ENCODE assay signal across 3 cellular contexts in genomic region chr3:101141135-101141534, GRCh38.
A peak's percentile ranks its signal among the peaks of the same experiment; 100 is the strongest.
TF ChIP-seq lines count a peak whose summit lies in the region.

No MANE protein-coding gene starts in this region.

TF ChIP-seq in SK-N-SH, 30 proteins besides CTCF, POLR2A, EP300 and RAD21 (continued from another document):
- no peak for TF ChIP-seq PBX3 (IDR thresholded peaks at IDR 0.05)
- TF ChIP-seq, protein P1, sequence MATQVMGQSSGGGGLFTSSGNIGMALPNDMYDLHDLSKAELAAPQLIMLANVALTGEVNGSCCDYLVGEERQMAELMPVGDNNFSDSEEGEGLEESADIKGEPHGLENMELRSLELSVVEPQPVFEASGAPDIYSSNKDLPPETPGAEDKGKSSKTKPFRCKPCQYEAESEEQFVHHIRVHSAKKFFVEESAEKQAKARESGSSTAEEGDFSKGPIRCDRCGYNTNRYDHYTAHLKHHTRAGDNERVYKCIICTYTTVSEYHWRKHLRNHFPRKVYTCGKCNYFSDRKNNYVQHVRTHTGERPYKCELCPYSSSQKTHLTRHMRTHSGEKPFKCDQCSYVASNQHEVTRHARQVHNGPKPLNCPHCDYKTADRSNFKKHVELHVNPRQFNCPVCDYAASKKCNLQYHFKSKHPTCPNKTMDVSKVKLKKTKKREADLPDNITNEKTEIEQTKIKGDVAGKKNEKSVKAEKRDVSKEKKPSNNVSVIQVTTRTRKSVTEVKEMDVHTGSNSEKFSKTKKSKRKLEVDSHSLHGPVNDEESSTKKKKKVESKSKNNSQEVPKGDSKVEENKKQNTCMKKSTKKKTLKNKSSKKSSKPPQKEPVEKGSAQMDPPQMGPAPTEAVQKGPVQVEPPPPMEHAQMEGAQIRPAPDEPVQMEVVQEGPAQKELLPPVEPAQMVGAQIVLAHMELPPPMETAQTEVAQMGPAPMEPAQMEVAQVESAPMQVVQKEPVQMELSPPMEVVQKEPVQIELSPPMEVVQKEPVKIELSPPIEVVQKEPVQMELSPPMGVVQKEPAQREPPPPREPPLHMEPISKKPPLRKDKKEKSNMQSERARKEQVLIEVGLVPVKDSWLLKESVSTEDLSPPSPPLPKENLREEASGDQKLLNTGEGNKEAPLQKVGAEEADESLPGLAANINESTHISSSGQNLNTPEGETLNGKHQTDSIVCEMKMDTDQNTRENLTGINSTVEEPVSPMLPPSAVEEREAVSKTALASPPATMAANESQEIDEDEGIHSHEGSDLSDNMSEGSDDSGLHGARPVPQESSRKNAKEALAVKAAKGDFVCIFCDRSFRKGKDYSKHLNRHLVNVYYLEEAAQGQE (IDR thresholded peaks at IDR 0.05; ENCODE audit: low read depth, low read length), result no peak
- TF ChIP-seq POLR2AphosphoS5 (IDR thresholded peaks at IDR 0.05; ENCODE audit: low read depth, low read length), result no peak
TF ChIP-seq in SK-N-SH: peak in this region for 0.

TF ChIP-seq in K562, 482 proteins besides CTCF, POLR2A, EP300 and RAD21 (continued from another document and continues in another):
- TF ChIP-seq, protein P2, sequence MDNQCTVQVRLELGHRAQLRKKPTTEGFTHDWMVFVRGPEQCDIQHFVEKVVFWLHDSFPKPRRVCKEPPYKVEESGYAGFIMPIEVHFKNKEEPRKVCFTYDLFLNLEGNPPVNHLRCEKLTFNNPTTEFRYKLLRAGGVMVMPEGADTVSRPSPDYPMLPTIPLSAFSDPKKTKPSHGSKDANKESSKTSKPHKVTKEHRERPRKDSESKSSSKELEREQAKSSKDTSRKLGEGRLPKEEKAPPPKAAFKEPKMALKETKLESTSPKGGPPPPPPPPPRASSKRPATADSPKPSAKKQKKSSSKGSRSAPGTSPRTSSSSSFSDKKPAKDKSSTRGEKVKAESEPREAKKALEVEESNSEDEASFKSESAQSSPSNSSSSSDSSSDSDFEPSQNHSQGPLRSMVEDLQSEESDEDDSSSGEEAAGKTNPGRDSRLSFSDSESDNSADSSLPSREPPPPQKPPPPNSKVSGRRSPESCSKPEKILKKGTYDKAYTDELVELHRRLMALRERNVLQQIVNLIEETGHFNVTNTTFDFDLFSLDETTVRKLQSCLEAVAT (IDR thresholded peaks at IDR 0.05), result no peak
- TF ChIP-seq TGIF2 (CRISPR knock-in tag; IDR thresholded peaks at IDR 0.05) (no peak), ILF3 (IDR thresholded peaks at IDR 0.05; ENCODE audit: borderline replicate concordance) (no peak), ZNF780A (CRISPR knock-in tag; IDR thresholded peaks at IDR 0.05) (no peak), E2F3 (CRISPR knock-in tag; IDR thresholded peaks at IDR 0.05) (no peak), ZEB2 (IDR thresholded peaks at IDR 0.05) (no peak), ZNF224 (CRISPR knock-in tag; IDR thresholded peaks at IDR 0.05) (no peak), PTRF (tag; IDR thresholded peaks at IDR 0.05) (no peak), TFAM (CRISPR knock-in tag; conservative IDR thresholded peaks at IDR 0.05) (no peak), ZNF318 (IDR thresholded peaks at IDR 0.05; ENCODE audit: borderline replicate concordance in 1 of 2, low read depth in 1 of 2) (no peak), ZFX (CRISPR knock-in tag; IDR thresholded peaks at IDR 0.05) (no peak)
- TF ChIP-seq, protein P3, sequence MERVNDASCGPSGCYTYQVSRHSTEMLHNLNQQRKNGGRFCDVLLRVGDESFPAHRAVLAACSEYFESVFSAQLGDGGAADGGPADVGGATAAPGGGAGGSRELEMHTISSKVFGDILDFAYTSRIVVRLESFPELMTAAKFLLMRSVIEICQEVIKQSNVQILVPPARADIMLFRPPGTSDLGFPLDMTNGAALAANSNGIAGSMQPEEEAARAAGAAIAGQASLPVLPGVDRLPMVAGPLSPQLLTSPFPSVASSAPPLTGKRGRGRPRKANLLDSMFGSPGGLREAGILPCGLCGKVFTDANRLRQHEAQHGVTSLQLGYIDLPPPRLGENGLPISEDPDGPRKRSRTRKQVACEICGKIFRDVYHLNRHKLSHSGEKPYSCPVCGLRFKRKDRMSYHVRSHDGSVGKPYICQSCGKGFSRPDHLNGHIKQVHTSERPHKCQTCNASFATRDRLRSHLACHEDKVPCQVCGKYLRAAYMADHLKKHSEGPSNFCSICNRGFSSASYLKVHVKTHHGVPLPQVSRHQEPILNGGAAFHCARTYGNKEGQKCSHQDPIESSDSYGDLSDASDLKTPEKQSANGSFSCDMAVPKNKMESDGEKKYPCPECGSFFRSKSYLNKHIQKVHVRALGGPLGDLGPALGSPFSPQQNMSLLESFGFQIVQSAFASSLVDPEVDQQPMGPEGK (CRISPR knock-in tag; IDR thresholded peaks at IDR 0.05; ENCODE audit: borderline replicate concordance), result no peak

TF ChIP-seq in endothelial cell of umbilical vein, 7 proteins besides CTCF, POLR2A, EP300 and RAD21 (continued from another document):
- TF ChIP-seq, protein P4, sequence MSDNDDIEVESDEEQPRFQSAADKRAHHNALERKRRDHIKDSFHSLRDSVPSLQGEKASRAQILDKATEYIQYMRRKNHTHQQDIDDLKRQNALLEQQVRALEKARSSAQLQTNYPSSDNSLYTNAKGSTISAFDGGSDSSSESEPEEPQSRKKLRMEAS (IDR thresholded peaks at IDR 0.05; ENCODE audit: insufficient read depth, insufficient read length), result no peak
- TF ChIP-seq EZH2 (IDR thresholded peaks at IDR 0.05; ENCODE audit: borderline replicate concordance, low read depth, low read length, severe bottlenecking) (no peak), JUN (IDR thresholded peaks at IDR 0.05; ENCODE audit: borderline replicate concordance, insufficient read depth, insufficient read length, low read depth) (peak; percentile 55)
